ENCODE assay signal across 1 cellular context in the genomic region with DNA sequence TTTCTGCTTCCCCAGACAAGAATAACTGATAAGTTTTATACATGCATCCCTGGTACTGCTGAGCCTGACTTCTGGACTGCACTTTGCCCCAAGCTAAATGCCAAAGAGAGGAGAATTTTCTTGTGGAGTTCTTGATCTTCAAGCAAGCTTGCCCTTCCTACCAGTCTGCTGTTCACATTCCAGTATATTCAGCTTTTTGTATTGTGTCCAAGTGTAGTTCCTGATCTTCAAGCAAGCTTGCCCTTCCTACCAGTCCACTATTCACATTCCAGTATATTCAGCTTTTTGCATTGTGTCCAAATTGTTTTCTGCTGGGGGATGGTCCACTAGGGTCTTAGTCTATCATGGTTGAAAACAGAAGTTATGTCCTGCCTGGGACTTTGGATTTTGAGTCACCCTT.
TF ChIP-seq lines count a peak whose summit lies in the region.

No MANE protein-coding gene starts in this region.

TF ChIP-seq in IMR-90, 13 proteins besides CTCF, POLR2A, EP300 and RAD21:
- TF ChIP-seq, protein P1, sequence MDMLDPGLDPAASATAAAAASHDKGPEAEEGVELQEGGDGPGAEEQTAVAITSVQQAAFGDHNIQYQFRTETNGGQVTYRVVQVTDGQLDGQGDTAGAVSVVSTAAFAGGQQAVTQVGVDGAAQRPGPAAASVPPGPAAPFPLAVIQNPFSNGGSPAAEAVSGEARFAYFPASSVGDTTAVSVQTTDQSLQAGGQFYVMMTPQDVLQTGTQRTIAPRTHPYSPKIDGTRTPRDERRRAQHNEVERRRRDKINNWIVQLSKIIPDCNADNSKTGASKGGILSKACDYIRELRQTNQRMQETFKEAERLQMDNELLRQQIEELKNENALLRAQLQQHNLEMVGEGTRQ (IDR thresholded peaks at IDR 0.05; ENCODE audit: low read depth, low read length), result no peak
- TF ChIP-seq, protein P2, sequence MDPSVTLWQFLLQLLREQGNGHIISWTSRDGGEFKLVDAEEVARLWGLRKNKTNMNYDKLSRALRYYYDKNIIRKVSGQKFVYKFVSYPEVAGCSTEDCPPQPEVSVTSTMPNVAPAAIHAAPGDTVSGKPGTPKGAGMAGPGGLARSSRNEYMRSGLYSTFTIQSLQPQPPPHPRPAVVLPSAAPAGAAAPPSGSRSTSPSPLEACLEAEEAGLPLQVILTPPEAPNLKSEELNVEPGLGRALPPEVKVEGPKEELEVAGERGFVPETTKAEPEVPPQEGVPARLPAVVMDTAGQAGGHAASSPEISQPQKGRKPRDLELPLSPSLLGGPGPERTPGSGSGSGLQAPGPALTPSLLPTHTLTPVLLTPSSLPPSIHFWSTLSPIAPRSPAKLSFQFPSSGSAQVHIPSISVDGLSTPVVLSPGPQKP (IDR thresholded peaks at IDR 0.05; ENCODE audit: borderline replicate concordance, low read depth, low read length), result no peak
- no peak for TF ChIP-seq MAFK (IDR thresholded peaks at IDR 0.05; ENCODE audit: low read depth, low read length)
- TF ChIP-seq SMC3 (IDR thresholded peaks at IDR 0.05; ENCODE audit: low read depth, low read length), result no peak
- TF ChIP-seq NFE2L2 (IDR thresholded peaks at IDR 0.05; ENCODE audit: low read depth, low read length), result no peak
- TF ChIP-seq MXI1 (IDR thresholded peaks at IDR 0.05; ENCODE audit: borderline replicate concordance, low read depth, low read length), result no peak
- TF ChIP-seq FOS (IDR thresholded peaks at IDR 0.05; ENCODE audit: low read depth, low read length), result no peak
- TF ChIP-seq CEBPB (IDR thresholded peaks at IDR 0.05; ENCODE audit: low read depth, low read length), result no peak
- TF ChIP-seq MAZ (IDR thresholded peaks at IDR 0.05; ENCODE audit: borderline replicate concordance, low read depth, low read length), result no peak
- TF ChIP-seq RFX5 (IDR thresholded peaks at IDR 0.05; ENCODE audit: low read depth, low read length), result no peak
- no peak for TF ChIP-seq RCOR1 (IDR thresholded peaks at IDR 0.05; ENCODE audit: insufficient replicate concordance, low read length)
- no peak for TF ChIP-seq CHD1 (IDR thresholded peaks at IDR 0.05; ENCODE audit: low read depth, low read length)
- TF ChIP-seq BHLHE40 (IDR thresholded peaks at IDR 0.05; ENCODE audit: low read depth, low read length), result no peak
